In the genomic region with DNA sequence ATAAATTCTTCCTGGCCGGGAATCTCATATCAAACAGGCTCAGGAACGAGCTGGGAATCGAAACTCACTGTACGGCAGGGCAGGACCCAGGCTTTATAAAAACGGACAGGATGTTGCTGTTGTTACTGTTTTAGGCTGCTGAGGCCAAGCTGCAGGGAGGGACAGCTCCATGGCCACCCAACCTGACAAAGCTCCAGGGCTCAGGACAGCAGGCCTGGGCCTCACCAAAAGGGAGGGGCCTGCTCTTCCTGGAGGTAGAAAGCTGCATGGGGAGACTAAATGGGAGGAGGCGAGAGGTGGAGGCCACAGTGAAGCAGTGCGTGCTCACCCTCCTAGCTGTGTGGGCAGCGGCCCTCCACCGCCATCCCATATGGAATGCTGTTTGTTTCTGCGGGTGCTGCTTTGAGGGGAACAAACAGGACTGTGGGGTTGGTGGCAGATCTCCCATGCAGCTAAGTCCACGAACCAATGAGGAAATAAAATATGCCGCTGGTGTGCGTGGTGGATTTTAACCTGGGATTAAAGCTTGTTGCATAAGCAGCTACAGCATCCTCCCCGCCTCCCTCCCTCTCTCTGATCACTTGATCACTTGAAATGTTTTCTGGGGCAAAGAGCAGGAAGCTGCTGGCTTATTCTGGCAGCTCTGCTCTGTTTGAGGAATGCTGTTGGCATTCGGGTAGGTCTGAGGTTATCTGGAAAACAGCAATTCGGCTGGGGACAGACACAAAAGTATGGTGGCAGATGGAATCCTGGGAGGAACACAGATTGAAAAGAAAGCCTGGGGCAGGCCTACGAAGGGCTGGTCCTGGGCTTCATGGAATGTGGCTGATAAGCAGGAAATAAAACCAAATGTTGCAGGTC, we compare ENCODE assay signal across 1 cellular context.
TF ChIP-seq lines count a peak whose summit lies in the region.

No MANE protein-coding gene starts in this region.

TF ChIP-seq in K562, 482 proteins besides CTCF, POLR2A, EP300 and RAD21 (continued from another document and continues in another):
- TF ChIP-seq JUND (IDR thresholded peaks at IDR 0.05; ENCODE audit: borderline replicate concordance, low read depth, low read length) = no peak
- peak; percentile 59; the same call in 1 of the 3 replicates for TF ChIP-seq JUND (tag; IDR thresholded peaks at IDR 0.05; ENCODE audit: borderline replicate concordance, low read depth, low read length)
- no peak for TF ChIP-seq JUN (IDR thresholded peaks at IDR 0.05; ENCODE audit: borderline replicate concordance, low read depth, low read length)
- TF ChIP-seq JUN (CRISPR knock-in tag; IDR thresholded peaks at IDR 0.05; ENCODE audit: borderline replicate concordance) = no peak
- TF ChIP-seq MCM7 (IDR thresholded peaks at IDR 0.05) = no peak
- no peak for TF ChIP-seq SMARCB1 (IDR thresholded peaks at IDR 0.05; ENCODE audit: insufficient read length, low read depth)
- no peak for TF ChIP-seq PURB (CRISPR knock-in tag; IDR thresholded peaks at IDR 0.05; ENCODE audit: low read depth)
- no peak for TF ChIP-seq HMG20B (CRISPR knock-in tag; IDR thresholded peaks at IDR 0.05)
- no peak for TF ChIP-seq PHTF2 (CRISPR knock-in tag; IDR thresholded peaks at IDR 0.05)
- no peak for TF ChIP-seq ZNF184 (CRISPR knock-in tag; IDR thresholded peaks at IDR 0.05)
- no peak for TF ChIP-seq NR2F6 (CRISPR knock-in tag; IDR thresholded peaks at IDR 0.05)
- TF ChIP-seq PPARD (CRISPR knock-in tag; IDR thresholded peaks at IDR 0.05) = no peak
- no peak for TF ChIP-seq ZNF436 (CRISPR knock-in tag; IDR thresholded peaks at IDR 0.05)
- no peak for TF ChIP-seq ESRRA (IDR thresholded peaks at IDR 0.05; ENCODE audit: borderline replicate concordance, low read depth)
- no peak for TF ChIP-seq TEAD4 (IDR thresholded peaks at IDR 0.05; ENCODE audit: low read length)
- TF ChIP-seq TEAD4 (CRISPR knock-in tag; IDR thresholded peaks at IDR 0.05; ENCODE audit: borderline replicate concordance) = no peak
- no peak for TF ChIP-seq SRSF9 (IDR thresholded peaks at IDR 0.05; ENCODE audit: borderline replicate concordance, low read depth, low read length)
- no peak for TF ChIP-seq CBFA2T3 (IDR thresholded peaks at IDR 0.05)
- TF ChIP-seq GABPB1 (CRISPR knock-in tag; IDR thresholded peaks at IDR 0.05) = no peak
- TF ChIP-seq, protein P1, sequence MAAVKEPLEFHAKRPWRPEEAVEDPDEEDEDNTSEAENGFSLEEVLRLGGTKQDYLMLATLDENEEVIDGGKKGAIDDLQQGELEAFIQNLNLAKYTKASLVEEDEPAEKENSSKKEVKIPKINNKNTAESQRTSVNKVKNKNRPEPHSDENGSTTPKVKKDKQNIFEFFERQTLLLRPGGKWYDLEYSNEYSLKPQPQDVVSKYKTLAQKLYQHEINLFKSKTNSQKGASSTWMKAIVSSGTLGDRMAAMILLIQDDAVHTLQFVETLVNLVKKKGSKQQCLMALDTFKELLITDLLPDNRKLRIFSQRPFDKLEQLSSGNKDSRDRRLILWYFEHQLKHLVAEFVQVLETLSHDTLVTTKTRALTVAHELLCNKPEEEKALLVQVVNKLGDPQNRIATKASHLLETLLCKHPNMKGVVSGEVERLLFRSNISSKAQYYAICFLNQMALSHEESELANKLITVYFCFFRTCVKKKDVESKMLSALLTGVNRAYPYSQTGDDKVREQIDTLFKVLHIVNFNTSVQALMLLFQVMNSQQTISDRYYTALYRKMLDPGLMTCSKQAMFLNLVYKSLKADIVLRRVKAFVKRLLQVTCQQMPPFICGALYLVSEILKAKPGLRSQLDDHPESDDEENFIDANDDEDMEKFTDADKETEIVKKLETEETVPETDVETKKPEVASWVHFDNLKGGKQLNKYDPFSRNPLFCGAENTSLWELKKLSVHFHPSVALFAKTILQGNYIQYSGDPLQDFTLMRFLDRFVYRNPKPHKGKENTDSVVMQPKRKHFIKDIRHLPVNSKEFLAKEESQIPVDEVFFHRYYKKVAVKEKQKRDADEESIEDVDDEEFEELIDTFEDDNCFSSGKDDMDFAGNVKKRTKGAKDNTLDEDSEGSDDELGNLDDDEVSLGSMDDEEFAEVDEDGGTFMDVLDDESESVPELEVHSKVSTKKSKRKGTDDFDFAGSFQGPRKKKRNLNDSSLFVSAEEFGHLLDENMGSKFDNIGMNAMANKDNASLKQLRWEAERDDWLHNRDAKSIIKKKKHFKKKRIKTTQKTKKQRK (IDR thresholded peaks at IDR 0.05; ENCODE audit: borderline replicate concordance, low read depth, low read length) = no peak
- no peak for TF ChIP-seq RBM25 (IDR thresholded peaks at IDR 0.05; ENCODE audit: low read depth, low read length, severe bottlenecking)
- no peak for TF ChIP-seq FIP1L1 (IDR thresholded peaks at IDR 0.05; ENCODE audit: low read depth, low read length, poor library complexity, severe bottlenecking)
- TF ChIP-seq, protein P2, sequence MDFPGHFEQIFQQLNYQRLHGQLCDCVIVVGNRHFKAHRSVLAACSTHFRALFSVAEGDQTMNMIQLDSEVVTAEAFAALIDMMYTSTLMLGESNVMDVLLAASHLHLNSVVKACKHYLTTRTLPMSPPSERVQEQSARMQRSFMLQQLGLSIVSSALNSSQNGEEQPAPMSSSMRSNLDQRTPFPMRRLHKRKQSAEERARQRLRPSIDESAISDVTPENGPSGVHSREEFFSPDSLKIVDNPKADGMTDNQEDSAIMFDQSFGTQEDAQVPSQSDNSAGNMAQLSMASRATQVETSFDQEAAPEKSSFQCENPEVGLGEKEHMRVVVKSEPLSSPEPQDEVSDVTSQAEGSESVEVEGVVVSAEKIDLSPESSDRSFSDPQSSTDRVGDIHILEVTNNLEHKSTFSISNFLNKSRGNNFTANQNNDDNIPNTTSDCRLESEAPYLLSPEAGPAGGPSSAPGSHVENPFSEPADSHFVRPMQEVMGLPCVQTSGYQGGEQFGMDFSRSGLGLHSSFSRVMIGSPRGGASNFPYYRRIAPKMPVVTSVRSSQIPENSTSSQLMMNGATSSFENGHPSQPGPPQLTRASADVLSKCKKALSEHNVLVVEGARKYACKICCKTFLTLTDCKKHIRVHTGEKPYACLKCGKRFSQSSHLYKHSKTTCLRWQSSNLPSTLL (IDR thresholded peaks at IDR 0.05) = no peak
- TF ChIP-seq, protein P3, sequence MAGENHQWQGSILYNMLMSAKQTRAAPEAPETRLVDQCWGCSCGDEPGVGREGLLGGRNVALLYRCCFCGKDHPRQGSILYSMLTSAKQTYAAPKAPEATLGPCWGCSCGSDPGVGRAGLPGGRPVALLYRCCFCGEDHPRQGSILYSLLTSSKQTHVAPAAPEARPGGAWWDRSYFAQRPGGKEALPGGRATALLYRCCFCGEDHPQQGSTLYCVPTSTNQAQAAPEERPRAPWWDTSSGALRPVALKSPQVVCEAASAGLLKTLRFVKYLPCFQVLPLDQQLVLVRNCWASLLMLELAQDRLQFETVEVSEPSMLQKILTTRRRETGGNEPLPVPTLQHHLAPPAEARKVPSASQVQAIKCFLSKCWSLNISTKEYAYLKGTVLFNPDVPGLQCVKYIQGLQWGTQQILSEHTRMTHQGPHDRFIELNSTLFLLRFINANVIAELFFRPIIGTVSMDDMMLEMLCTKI (IDR thresholded peaks at IDR 0.05; ENCODE audit: partially characterized antibody) = no peak
- no peak for TF ChIP-seq ATF1 (CRISPR knock-in tag; IDR thresholded peaks at IDR 0.05)
- TF ChIP-seq ATF1 (tag; IDR thresholded peaks at IDR 0.05) = peak; percentile 36
- no peak for TF ChIP-seq ERF (CRISPR knock-in tag; IDR thresholded peaks at IDR 0.05)
- no peak for TF ChIP-seq DEAF1 (CRISPR knock-in tag; IDR thresholded peaks at IDR 0.05)
- peak; percentile 35; the same call in 1 of the 2 replicates for TF ChIP-seq AFF4 (CRISPR knock-in tag; IDR thresholded peaks at IDR 0.05)
- no peak for TF ChIP-seq POLR2AphosphoS2 (IDR thresholded peaks at IDR 0.05; ENCODE audit: low read length)
- no peak for TF ChIP-seq ZNF224 (CRISPR knock-in tag; IDR thresholded peaks at IDR 0.05)
- TF ChIP-seq SMAD2 (IDR thresholded peaks at IDR 0.05; ENCODE audit: low read depth, low read length) = no peak
- TF ChIP-seq KLF6 (CRISPR knock-in tag; IDR thresholded peaks at IDR 0.05; ENCODE audit: borderline replicate concordance) = 0 out of 2 replicates have a peak, but pooled peaks have one; percentile 47
- no peak for TF ChIP-seq POLR3A (IDR thresholded peaks at IDR 0.05; ENCODE audit: borderline replicate concordance, extremely low read depth, insufficient read depth, insufficient read length)
- TF ChIP-seq SREBF2 (CRISPR knock-in tag; IDR thresholded peaks at IDR 0.05) = no peak
- no peak for TF ChIP-seq SRSF7 (optimal IDR thresholded peaks at IDR 0.05; ENCODE audit: low read depth, low read length)
- TF ChIP-seq E2F4 (CRISPR knock-in tag; IDR thresholded peaks at IDR 0.05; ENCODE audit: low read depth) = no peak
- TF ChIP-seq HSF4 (CRISPR knock-in tag; IDR thresholded peaks at IDR 0.05; ENCODE audit: borderline replicate concordance) = 0 out of 2 replicates have a peak, but pooled peaks have one; percentile 32
- TF ChIP-seq BRCA1 (IDR thresholded peaks at IDR 0.05) = no peak
- no peak for TF ChIP-seq BRCA1 (CRISPR knock-in tag; IDR thresholded peaks at IDR 0.05)
- peak in 1 of 2 experiments; percentile 27; a peak in 2 of 4 replicates for TF ChIP-seq FOXK2 (conservative IDR thresholded peaks at IDR 0.05 in 1 of 2, IDR thresholded peaks at IDR 0.05 in 1 of 2; ENCODE audit: low read depth in 2 of 2)
